ENCODE assay signal across 18 cellular contexts in genomic region chr11:12403995-12404345, GRCh38. TPM values are rescaled to one million over a fixed set of nuclear protein-coding genes. Genes with fewer than 3 reads are reported as not detected.
"Had no signal": no experiment of that assay in that cellular context is flagged by ENCODE, and none has a peak within 500 bp of the region (broad histone marks: within the 10 kb centered on the region; RNA-seq: fewer than 3 reads in every experiment).

No MANE protein-coding gene starts in this region.

- H3K36me3 Mint-ChIP-seq: activated naive CD8-positive, alpha-beta T cell treated with anti-CD3 and anti-CD28 coated beads, Interleukin-2, amount 10 ng/mL, durations not matched to agents 7 days and 5 days; natural killer cell had no signal

- H3K27me3 ChIP-seq: brain microvascular endothelial cell, colonic mucosa, heart right ventricle had no signal

- H3K4me1 ChIP-seq: colonic mucosa had no signal

- H3K27ac ChIP-seq: brain microvascular endothelial cell, colonic mucosa, neutrophil had no signal

- H3K9me3 Mint-ChIP-seq: activated CD4-positive, alpha-beta T cell treated with anti-CD3 and anti-CD28 coated beads, Interleukin-2, amount 10 ng/mL, durations not matched to agents 24 days and 14 days; activated CD8-positive, alpha-beta T cell treated with anti-CD3 and anti-CD28 coated beads for 36 hours; activated naive CD8-positive, alpha-beta T cell treated with anti-CD3 and anti-CD28 coated beads, Interleukin-2, amount 10 ng/mL, durations not matched to agents 7 days and 5 days; activated T-helper 17 cell treated with anti-CD3 and anti-CD28 coated beads, Interleukin-2, amount 50 U/mL, for 72 hours; natural killer cell; stimulated activated naive CD8-positive, alpha-beta T cell treated with anti-CD3 and anti-CD28 coated beads, Interleukin-15, amount 100 ng/mL, for 72 hours; T-helper 1 cell treated with Interleukin-12 subunit alpha and Interleukin-12 subunit beta and Interleukin-4 antibody, amounts not matched to agents 30 μg/mL and 1 μg/mL, for 36 hours had no signal

- DNase-seq: activated CD4-positive, alpha-beta T cell treated with anti-CD3 and anti-CD28 coated beads, Interleukin-2, amount 10 ng/mL, durations not matched to agents 24 days and 14 days; activated CD8-positive, alpha-beta T cell treated with anti-CD3 and anti-CD28 coated beads for 36 hours; activated naive CD4-positive, alpha-beta T cell; activated naive CD8-positive, alpha-beta T cell treated with anti-CD3 and anti-CD28 coated beads, Interleukin-2, amount 10 ng/mL, durations not matched to agents 7 days and 5 days; activated T-cell treated with anti-CD3 and anti-CD28 coated beads, Interleukin-2, amount 50 U/mL, for 1 hour; brain microvascular endothelial cell; central memory CD4-positive, alpha-beta T cell; colonic mucosa; mesenchymal stem cell; natural killer cell; stimulated activated CD4-positive, alpha-beta T cell treated with anti-CD3 and anti-CD28 coated beads, Interleukin-15, amount 100 ng/mL, for 24 hours; stimulated activated CD4-positive, alpha-beta T cell treated with anti-CD3 and anti-CD28 coated beads, Interleukin-2, amount 100 ng/mL, for 48 hours; stimulated activated naive CD8-positive, alpha-beta T cell treated with anti-CD3 and anti-CD28 coated beads, Interleukin-15, amount 100 ng/mL, for 72 hours had no signal

- H3K4me1 Mint-ChIP-seq: activated CD4-positive, alpha-beta T cell treated with anti-CD3 and anti-CD28 coated beads, Interleukin-2, amount 10 ng/mL, durations not matched to agents 24 days and 14 days; activated naive CD8-positive, alpha-beta T cell treated with anti-CD3 and anti-CD28 coated beads, Interleukin-2, amount 10 ng/mL, durations not matched to agents 7 days and 5 days; activated T-helper 17 cell treated with anti-CD3 and anti-CD28 coated beads, Interleukin-2, amount 50 U/mL, for 72 hours; natural killer cell; stimulated activated naive CD8-positive, alpha-beta T cell treated with anti-CD3 and anti-CD28 coated beads, Interleukin-15, amount 100 ng/mL, for 72 hours had no signal

- H3K27me3 Mint-ChIP-seq: activated T-helper 17 cell treated with anti-CD3 and anti-CD28 coated beads, Interleukin-2, amount 50 U/mL, for 72 hours; stimulated activated naive CD8-positive, alpha-beta T cell treated with anti-CD3 and anti-CD28 coated beads, Interleukin-15, amount 100 ng/mL, for 72 hours had no signal

- H3K4me3 ChIP-seq: colonic mucosa, heart right ventricle, thoracic aorta had no signal

- H3K4me3 Mint-ChIP-seq: activated CD4-positive, alpha-beta T cell treated with anti-CD3 and anti-CD28 coated beads, Interleukin-2, amount 10 ng/mL, durations not matched to agents 24 days and 14 days; activated CD8-positive, alpha-beta T cell treated with anti-CD3 and anti-CD28 coated beads for 36 hours; activated naive CD8-positive, alpha-beta T cell treated with anti-CD3 and anti-CD28 coated beads, Interleukin-2, amount 10 ng/mL, durations not matched to agents 7 days and 5 days; activated T-helper 17 cell treated with anti-CD3 and anti-CD28 coated beads, Interleukin-2, amount 50 U/mL, for 72 hours; natural killer cell; stimulated activated naive CD8-positive, alpha-beta T cell treated with anti-CD3 and anti-CD28 coated beads, Interleukin-15, amount 100 ng/mL, for 72 hours; T-helper 1 cell treated with Interleukin-12 subunit alpha and Interleukin-12 subunit beta and Interleukin-4 antibody, amounts not matched to agents 30 μg/mL and 1 μg/mL, for 36 hours had no signal

- H3K36me3 ChIP-seq: brain microvascular endothelial cell, colonic mucosa, heart right ventricle, neutrophil, thoracic aorta had no signal

- ATAC-seq: activated CD8-positive, alpha-beta T cell treated with anti-CD3 and anti-CD28 coated beads for 36 hours; activated T-helper 17 cell treated with anti-CD3 and anti-CD28 coated beads, Interleukin-2, amount 50 U/mL, for 72 hours; natural killer cell; stimulated activated naive CD8-positive, alpha-beta T cell treated with anti-CD3 and anti-CD28 coated beads, Interleukin-15, amount 100 ng/mL, for 72 hours had no signal

- H3K27ac Mint-ChIP-seq: activated CD4-positive, alpha-beta T cell treated with anti-CD3 and anti-CD28 coated beads, Interleukin-2, amount 10 ng/mL, durations not matched to agents 24 days and 14 days; activated CD8-positive, alpha-beta T cell treated with anti-CD3 and anti-CD28 coated beads for 36 hours; activated naive CD8-positive, alpha-beta T cell treated with anti-CD3 and anti-CD28 coated beads, Interleukin-2, amount 10 ng/mL, durations not matched to agents 7 days and 5 days; activated T-helper 17 cell treated with anti-CD3 and anti-CD28 coated beads, Interleukin-2, amount 50 U/mL, for 72 hours; natural killer cell; stimulated activated naive CD8-positive, alpha-beta T cell treated with anti-CD3 and anti-CD28 coated beads, Interleukin-15, amount 100 ng/mL, for 72 hours; T-helper 1 cell treated with Interleukin-12 subunit alpha and Interleukin-12 subunit beta and Interleukin-4 antibody, amounts not matched to agents 30 μg/mL and 1 μg/mL, for 36 hours had no signal

- H3K9me3 ChIP-seq: colonic mucosa, neutrophil, thoracic aorta had no signal

RNA-seq across cellular contexts. Expression of gene PARVA, which starts 26.6 kb away (rescaled TPM):
- total RNA-seq: activated CD4-positive, alpha-beta T cell treated with anti-CD3 and anti-CD28 coated beads, Interleukin-2, amount 10 ng/mL, durations not matched to agents 24 days and 14 days; activated CD8-positive, alpha-beta T cell treated with anti-CD3 and anti-CD28 coated beads for 36 hours had no signal
